18 cellular contexts compared by ENCODE assay signal in genomic region chr6:24454452-24454851, GRCh38.
"Had no signal": no experiment of that assay in that cellular context is flagged by ENCODE, and none has a peak within 500 bp of the region (broad histone marks: within the 10 kb centered on the region; RNA-seq: fewer than 3 reads in every experiment).

No MANE protein-coding gene starts in this region.

- FAIRE-seq: keratinocyte had no signal

- DNase-seq: cortex of kidney; foreskin fibroblast; gastrocnemius medialis; left ventricle myocardium superior; lower lobe of right lung; naive thymus-derived CD8-positive, alpha-beta T cell; nephron progenitor cell; nucleus accumbens; ovary; posterior cingulate gyrus; psoas muscle; right cardiac atrium; spleen; stimulated activated CD4-positive, alpha-beta T cell treated with anti-CD3 and anti-CD28 coated beads, Interleukin-4, amount 100 ng/mL, for 4 hours; stimulated activated naive CD8-positive, alpha-beta T cell treated with anti-CD3 and anti-CD28 coated beads, Interleukin-15, Interleukin-2, amounts not matched to agents 100 U/mL and 50 U/mL, for 24 hours; testis; tibial artery had no signal
